In the genomic region with DNA sequence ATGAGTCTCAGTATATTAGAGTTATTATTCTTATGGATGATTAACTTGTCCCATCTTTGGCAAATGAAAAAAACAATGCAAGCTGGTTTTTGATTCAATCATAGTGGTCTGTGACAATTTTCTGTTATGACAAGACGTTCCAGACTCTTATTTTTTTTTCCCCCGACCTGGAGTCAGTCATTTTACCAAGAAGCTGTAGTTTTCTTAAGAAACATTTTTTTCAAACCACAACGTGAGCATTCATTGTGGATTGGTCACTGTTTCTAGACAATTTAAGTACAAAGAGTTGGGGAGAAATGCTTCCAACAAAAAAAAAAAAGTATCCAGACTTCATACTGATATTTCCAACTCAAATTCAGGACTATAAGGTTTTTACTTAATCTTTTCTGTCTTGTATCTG, we compare ENCODE assay signal across 32 cellular contexts. TPM values are rescaled to one million over a fixed set of nuclear protein-coding genes. Genes with fewer than 3 reads are reported as not detected.
DNase-seq lines count a peak whose midpoint lies in the region; ATAC-seq, FAIRE-seq and TF ChIP-seq lines count a peak whose summit lies in the region.
"Had no signal": no experiment of that assay in that cellular context is flagged by ENCODE, and none has a peak within 500 bp of the region (broad histone marks: within the 10 kb centered on the region; RNA-seq: fewer than 3 reads in every experiment).

No MANE protein-coding gene starts in this region.

- peaks cover 12 to 15% of the 10 kb centered on the region in 2 experiments; a peak in 3 of 4 replicates for H3K79me1 ChIP-seq in IMR-90 (ENCODE audit: low read depth in 1 of 2, low read length in 2 of 2)

- H3K4me3 ChIP-seq in IMR-90 (ENCODE audit: insufficient read depth, low read depth, low read length) (no peak overlapping the region), astrocyte of the spinal cord (ENCODE audit: low read depth, low read length) (no peak overlapping the region), smooth muscle cell (no peak overlapping the region)
- H3K4me3 ChIP-seq: BLaER1 treated with 17β-estradiol and CSF1 and Interleukin-3, amounts not matched to agents 10 nM and 100 nM; GM23248; Peyer's patch; right lobe of liver; tibial nerve had no signal

- in situ Hi-C loops in IMR-90 (cut with MboI; ENCODE audit: low sequenced_read_pairs) (no loop called here), astrocyte of the spinal cord (cut with HindIII; ENCODE audit: low sequenced_read_pairs) (no loop called here)

- dilution Hi-C loops in IMR-90 (cut with HindIII; ENCODE audit: low sequenced_read_pairs, unreplicated experiment) = no loop called here

- DNase-seq in IMR-90 (peak; percentile 78), astrocyte of the spinal cord (ENCODE audit: low read depth, low spot score) (peak; percentile 85), glomerular visceral epithelial cell (ENCODE audit: extremely low spot score) (peak; percentile 2), smooth muscle cell (lab: John Stamatoyannopoulos, UW; ENCODE audit: unreplicated experiment) (no peak), activated gamma-delta T cell (lab: John Stamatoyannopoulos, UW) (no peak), urothelium cell line (ENCODE audit: low spot score) (no peak)
- DNase-seq: activated CD4-positive, alpha-beta T cell treated with anti-CD3 and anti-CD28 coated beads for 48 hours; activated CD8-positive, alpha-beta memory T cell treated with anti-CD3 and anti-CD28 coated beads for 24 hours; activated effector memory CD4-positive, alpha-beta T cell treated with Interleukin-2 at 50 U/mL for 16 hours; activated naive CD8-positive, alpha-beta T cell treated with anti-CD3 and anti-CD28 coated beads for 36 hours; activated T-cell treated with anti-CD3 and anti-CD28 coated beads for 4 hours; GF-D8; GM23248; head of caudate nucleus; NCI-H1048; NCI-H1694; NCI-H446; NCI-H748 treated with DMSO at 0.1 percent for 48 hours; Peyer's patch; right lobe of liver; SHP77; stimulated activated CD4-positive, alpha-beta T cell treated with anti-CD3 and anti-CD28 coated beads, Interleukin-12 subunit alpha, Interleukin-12 subunit beta, amount 100 ng/mL, for 4 hours; stimulated activated CD4-positive, alpha-beta T cell treated with anti-CD3 and anti-CD28 coated beads, Interleukin-4, amount 100 ng/mL, for 1 hour; WERI-Rb-1 had no signal

- H3K14ac ChIP-seq in IMR-90 (replicated peaks; ENCODE audit: low read depth, low read length) = no peak overlapping the region

- no peak overlapping the region for H4K8ac ChIP-seq in IMR-90 (ENCODE audit: low read depth in 2 of 2, low read length in 2 of 2)

- H3K36me3 ChIP-seq in IMR-90 (ENCODE audit: control insufficient read depth, insufficient read depth, low read length) = 0 out of 2 replicates have a peak, but pooled peaks cover 3% of the 10 kb centered on the region
- peaks cover 3% of the 10 kb centered on the region for H3K36me3 ChIP-seq in smooth muscle cell (ENCODE audit: low read depth)
- H3K36me3 ChIP-seq: right lobe of liver, WERI-Rb-1 had no signal

- H3F3A ChIP-seq in smooth muscle cell (ENCODE audit: low read depth) = no peaks in the 10 kb centered on the region

- H3K56ac ChIP-seq in IMR-90 (ENCODE audit: extremely low read depth, insufficient read depth, low read length) = no peak overlapping the region

- H3K9me3 ChIP-seq in IMR-90 (ENCODE audit: control insufficient read depth, insufficient read depth, low read length) (no peaks in the 10 kb centered on the region), smooth muscle cell (replicated peaks; ENCODE audit: low read depth) (no peaks in the 10 kb centered on the region)
- H3K9me3 ChIP-seq: BLaER1 treated with 17β-estradiol and CSF1 and Interleukin-3, amounts not matched to agents 10 nM and 100 nM; Peyer's patch; right lobe of liver; tibial nerve had no signal

- H3K23ac ChIP-seq in IMR-90 (ENCODE audit: low read depth, low read length) = no peak overlapping the region

- no peak for TF ChIP-seq POLR2A in IMR-90 (IDR thresholded peaks at IDR 0.05; ENCODE audit: low read depth, low read length)

- no peak overlapping the region for H2AFZ ChIP-seq in IMR-90 (replicated peaks; ENCODE audit: low read length, poor library complexity)
- no peak overlapping the region for H2AFZ ChIP-seq in smooth muscle cell (ENCODE audit: low read depth)
- H2AFZ ChIP-seq: GM23248 had no signal

- H3K9ac ChIP-seq in IMR-90 (ENCODE audit: low read depth, low read length) (no peak overlapping the region), smooth muscle cell (ENCODE audit: low read depth) (no peak overlapping the region)
- H3K9ac ChIP-seq: BLaER1 treated with 17β-estradiol and CSF1 and Interleukin-3, amounts not matched to agents 10 nM and 100 nM; GM23248 had no signal

- TF ChIP-seq RAD21 in IMR-90 (IDR thresholded peaks at IDR 0.05; ENCODE audit: low read length) = no peak

- POLR2A ChIA-PET in IMR-90 (lab: Charles Lee; ENCODE audit: unreplicated experiment) = no interaction called here

- no peak overlapping the region for H2BK20ac ChIP-seq in IMR-90 (ENCODE audit: low read depth, low read length)

- H4K5ac ChIP-seq in IMR-90 (ENCODE audit: low read depth, low read length) = no peak overlapping the region

- no CpG with 5 or more reads among the region's 3 CpGs for WGBS in IMR-90 (ENCODE audit: extremely low coverage in 2 of 2, insufficient read length in 1 of 2), 2 experiments
- WGBS in smooth muscle cell (ENCODE audit: low lambda C conversion rate) = 56% methylated on average over 3 of the region's 3 CpGs

- CTCF ChIA-PET in IMR-90 (lab: Yijun Ruan, JAX) = no interaction called here

- H3K27ac ChIP-seq in IMR-90 (ENCODE audit: insufficient read depth, low read length) (no peak overlapping the region), smooth muscle cell (ENCODE audit: low read depth) (peak overlapping the region; percentile 1)
- H3K27ac ChIP-seq: BLaER1 treated with 17β-estradiol and CSF1 and Interleukin-3, amounts not matched to agents 10 nM and 100 nM; GM23248; Peyer's patch; right lobe of liver; tibial nerve; WERI-Rb-1 had no signal

- no peak overlapping the region for H2BK120ac ChIP-seq in IMR-90 (ENCODE audit: low read depth, low read length)

- no peak overlapping the region for H3K4ac ChIP-seq in IMR-90 (ENCODE audit: low read depth, low read length)

- H3K4me2 ChIP-seq in IMR-90 (ENCODE audit: low read depth, low read length) (no peak overlapping the region), smooth muscle cell (no peak overlapping the region)
- H3K4me2 ChIP-seq: BLaER1 treated with 17β-estradiol and CSF1 and Interleukin-3, amounts not matched to agents 10 nM and 100 nM had no signal

- H2AK5ac ChIP-seq in IMR-90 (ENCODE audit: low read depth, low read length) = no peak overlapping the region

- no peak overlapping the region for H4K91ac ChIP-seq in IMR-90 (ENCODE audit: insufficient read depth, low read depth, low read length)

- H3K27me3 ChIP-seq in IMR-90 (ENCODE audit: control insufficient read depth, insufficient read depth, low read length) (no peaks in the 10 kb centered on the region), smooth muscle cell (ENCODE audit: low read depth) (no peaks in the 10 kb centered on the region)
- H3K27me3 ChIP-seq: BLaER1 treated with 17β-estradiol and CSF1 and Interleukin-3, amounts not matched to agents 10 nM and 100 nM; Peyer's patch; right lobe of liver; tibial nerve had no signal

- ATAC-seq in IMR-90 (ENCODE audit: low read depth) (no peak), HG03175 (IDR thresholded peaks at IDR 0.05; ENCODE audit: unreplicated experiment) (no peak)
- ATAC-seq: right lobe of liver had no signal

- TF ChIP-seq CTCF in IMR-90 (conservative IDR thresholded peaks at IDR 0.05; ENCODE audit: low read depth, low read length) = no peak
- no peak for TF ChIP-seq CTCF in astrocyte of the spinal cord (IDR thresholded peaks at IDR 0.05; ENCODE audit: low read depth, low read length)
- TF ChIP-seq CTCF in smooth muscle cell (IDR thresholded peaks at IDR 0.05; ENCODE audit: borderline replicate concordance, insufficient read depth, poor library complexity, severe bottlenecking) = no peak

- intact Hi-C loops in IMR-90 (cut with micrococcal nuclease) = loop anchor here (1.0 kb wide), 1 partner anchor 11 kb away; no protein-coding TSS in a partner anchor

- BruUV-seq in IMR-90 (replicated peaks; lab: Mats Ljungman, UMichigan) = no TSS peak

- no peaks in the 10 kb centered on the region for H3K9me1 ChIP-seq in IMR-90 (ENCODE audit: insufficient read depth, low read length)

- no peaks in the 10 kb centered on the region; the same call in 1 of the 2 replicates for H3K4me1 ChIP-seq in IMR-90 (ENCODE audit: control insufficient read depth, insufficient read depth, low read length)
- no peaks in the 10 kb centered on the region for H3K4me1 ChIP-seq in smooth muscle cell (ENCODE audit: low read depth)
- H3K4me1 ChIP-seq: BLaER1 treated with 17β-estradiol and CSF1 and Interleukin-3, amounts not matched to agents 10 nM and 100 nM; Peyer's patch had no signal

- no peak overlapping the region for H3K18ac ChIP-seq in IMR-90 (ENCODE audit: low read depth, low read length)

- H2BK15ac ChIP-seq in IMR-90 (ENCODE audit: low read depth, low read length) = no peak overlapping the region

- H4K20me1 ChIP-seq in IMR-90 (ENCODE audit: insufficient read depth, low read length) = no peaks in the 10 kb centered on the region
- H4K20me1 ChIP-seq in smooth muscle cell (ENCODE audit: low read depth) = no peaks in the 10 kb centered on the region
- H4K20me1 ChIP-seq: BLaER1 treated with 17β-estradiol and CSF1 and Interleukin-3, amounts not matched to agents 10 nM and 100 nM had no signal

- H3K79me2 ChIP-seq in smooth muscle cell (ENCODE audit: low read depth) = no peaks in the 10 kb centered on the region

- H2BK5ac ChIP-seq in IMR-90 (ENCODE audit: low read depth, low read length, poor library complexity, severe bottlenecking) = peak overlapping the region; percentile 34

- FAIRE-seq in urothelium cell line (lab: Jason Lieb, UNC) = no peak

- no peak overlapping the region for H2AK9ac ChIP-seq in IMR-90 (replicated peaks; ENCODE audit: low read depth, low read length, poor library complexity)

TF ChIP-seq in IMR-90, 13 proteins besides CTCF, POLR2A, EP300 and RAD21:
- no peak for TF ChIP-seq RFX5 (IDR thresholded peaks at IDR 0.05; ENCODE audit: low read depth, low read length)
- no peak for TF ChIP-seq MXI1 (IDR thresholded peaks at IDR 0.05; ENCODE audit: borderline replicate concordance, low read depth, low read length)
- TF ChIP-seq MAZ (IDR thresholded peaks at IDR 0.05; ENCODE audit: borderline replicate concordance, low read depth, low read length) = no peak

RNA-seq across cellular contexts. Expression of gene ANGPTL3, which starts 8.0 kb away (rescaled TPM):
- not detected in 2 replicates for total RNA-seq in IMR-90 (2012; rRNA removed)
- not detected in 2 replicates for polyA plus RNA-seq in IMR-90 (2012; rRNA removed)
- polyA plus RNA-seq in IMR-90 (2012; cell fraction: cytosol; rRNA removed) = not detected in 2 replicates
- not detected in 2 replicates for polyA plus RNA-seq in IMR-90 (2012; cell fraction: nucleus; rRNA removed; ENCODE audit: low replicate concordance)
- total RNA-seq in smooth muscle cell = not detected in 2 replicates
- 0.48 TPM in 1 of 2 replicates, not detected in the other for polyA plus RNA-seq in smooth muscle cell
- total RNA-seq: activated naive CD8-positive, alpha-beta T cell treated with anti-CD3 and anti-CD28 coated beads for 36 hours; cerebellum; fibroblast of villous mesenchyme; GM23248; HT-29; kidney epithelial cell; Peyer's patch; posterior vena cava; tibial nerve had no signal
- polyA plus RNA-seq: GM23248 had no signal

Comparison
In these comparisons a context has a peak if more than half of its experiments do, and no peak if none do; other contexts are left out.
1. DNase-seq: peak in IMR-90 (single experiment), astrocyte of the spinal cord (single experiment) and glomerular visceral epithelial cell (single experiment); none in smooth muscle cell (single experiment), activated gamma-delta T cell (single experiment) and urothelium cell line (single experiment).